ENCODE assay signal across 8 cellular contexts in the genomic region with DNA sequence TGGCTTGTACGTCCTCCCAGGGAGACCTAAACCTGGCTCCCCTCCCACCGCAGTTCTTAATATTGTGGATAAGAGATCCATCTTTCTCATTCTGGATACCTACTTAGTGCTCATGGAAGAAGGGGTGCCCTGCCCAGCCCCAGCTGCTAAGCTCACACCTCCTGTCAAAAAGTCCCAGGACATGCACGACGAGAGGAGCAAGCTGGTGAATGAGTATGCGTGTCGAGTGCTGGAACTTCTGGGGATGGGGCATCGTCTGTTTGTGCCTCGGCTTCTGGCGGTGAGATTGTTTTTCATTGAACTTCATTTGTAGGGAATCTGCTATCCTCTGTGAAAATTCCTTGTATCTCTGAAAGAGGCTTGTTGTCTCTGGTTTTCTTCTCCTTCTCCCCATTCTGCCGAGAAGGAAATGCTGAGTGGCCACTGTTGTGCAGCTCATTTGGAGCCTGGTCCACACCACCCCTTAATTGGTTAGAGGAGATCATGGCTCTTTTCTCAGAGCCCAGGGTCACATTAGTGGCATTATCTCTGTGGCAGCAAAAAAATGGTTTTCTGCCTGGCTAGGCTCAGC.
A peak's percentile ranks its signal among the peaks of the same experiment; 100 is the strongest.
DNase-seq lines count a peak whose midpoint lies in the region; ATAC-seq, FAIRE-seq and TF ChIP-seq lines count a peak whose summit lies in the region.

No MANE protein-coding gene starts in this region.

- no peaks in the 10 kb centered on the region for H3K27me3 ChIP-seq in left lung
- H3K27me3 ChIP-seq in testis: no peaks in the 10 kb centered on the region

- ATAC-seq in left lung (peak; percentile 53), GM21360 (IDR thresholded peaks at IDR 0.05; ENCODE audit: unreplicated experiment) (no peak)

- DNase-seq in ELF-1 (ENCODE audit: low read depth, low spot score): peak; percentile 22
- peak; percentile 47 for DNase-seq in NAMALWA (ENCODE audit: low spot score)
- peak in 41 of 61 donors; percentile 3 to 75 (median 39) for DNase-seq in caudate nucleus (lab: John Stamatoyannopoulos, UW)
- no peak for DNase-seq in left lung
- DNase-seq in testis: peak; percentile 15
- no peak for DNase-seq in RCC 7860 (ENCODE audit: low spot score)
- DNase-seq in GM20000 (ENCODE audit: low spot score): no peak

- no peak for TF ChIP-seq POLR2A in testis (IDR thresholded peaks at IDR 0.05)

- H3K36me3 ChIP-seq in left lung (no peaks in the 10 kb centered on the region), testis (ENCODE audit: low read depth, missing control alignments) (no peaks in the 10 kb centered on the region)

- H3K9me3 ChIP-seq in left lung: no peaks in the 10 kb centered on the region
- H3K9me3 ChIP-seq in testis: no peaks in the 10 kb centered on the region

- TF ChIP-seq CTCF in left lung (IDR thresholded peaks at IDR 0.05) (no peak), testis (IDR thresholded peaks at IDR 0.05) (no peak), GM20000 (IDR thresholded peaks at IDR 0.05; ENCODE audit: extremely low read depth, missing control alignments) (no peak)

- peak overlapping the region; percentile 82 for H3K27ac ChIP-seq in caudate nucleus (ENCODE audit: low read depth, low read length)
- no peak overlapping the region for H3K27ac ChIP-seq in left lung
- H3K27ac ChIP-seq in testis: no peak overlapping the region

- 22 to 41% methylated on average over 6 to 10 of the region's 10 CpGs for WGBS in testis, 2 donors

- FAIRE-seq in RCC 7860 (lab: Jason Lieb, UNC): no peak

- peak overlapping the region; percentile 31 to 42 for H3K4me3 ChIP-seq in left lung
- H3K4me3 ChIP-seq in testis: peak overlapping the region; percentile 29 to 63

- intact Hi-C loops in left lung (cut with DNase I) (no loop called here), testis (cut with DNase I; ENCODE audit: low total_unique reads) (no loop called here)

- H3K4me1 ChIP-seq in left lung: peaks cover 0 to 21% of the 10 kb centered on the region in 2 donors
- H3K4me1 ChIP-seq in testis: peaks cover 4% of the 10 kb centered on the region

Comparison
In these comparisons a context has a peak if more than half of its experiments do, and no peak if none do; other contexts are left out.
1. DNase-seq: peak in ELF-1 (single experiment), NAMALWA (single experiment), caudate nucleus (41 of 61) and testis (single experiment); none in left lung (0 of 2), RCC 7860 (single experiment) and GM20000 (single experiment).